In genomic region chr14:24296341-24297157, GRCh38 we compare ENCODE assay signal across 7 cellular contexts.
DNase-seq lines count a peak whose midpoint lies in the region; ATAC-seq and TF ChIP-seq lines count a peak whose summit lies in the region.

No MANE protein-coding gene starts in this region.

- peak overlapping the region; percentile 29 for H3K27ac ChIP-seq in brain microvascular endothelial cell

- no peaks in the 10 kb centered on the region for H3K27me3 ChIP-seq in brain microvascular endothelial cell (replicated peaks)

- TF ChIP-seq CTCF in GM12865 (IDR thresholded peaks at IDR 0.05; ENCODE audit: insufficient read depth, low read depth, low read length, missing control alignments) (peak; percentile 80), brain microvascular endothelial cell (IDR thresholded peaks at IDR 0.05; ENCODE audit: low read depth, low read length, missing control alignments) (peak; percentile 87)

- peaks cover 9% of the 10 kb centered on the region for H3K36me3 ChIP-seq in brain microvascular endothelial cell (replicated peaks)

- DNase-seq in GM12865 (ENCODE audit: low read depth) (peak; percentile 92), NCI-H1436 treated with DMSO at 0.1 percent for 48 hours (lab: John Stamatoyannopoulos, UW) (peak; percentile 21), UCSD-AML1 (lab: John Stamatoyannopoulos, UW; ENCODE audit: unreplicated experiment) (peak; percentile 55), brain microvascular endothelial cell (peak; percentile 91), inferior parietal cortex (ENCODE audit: extremely low spot score) (peak; percentile 73)
- DNase-seq in stimulated activated CD4-positive, alpha-beta T cell treated with anti-CD3 and anti-CD28 coated beads, Interleukin-1b, Interleukin-23, amount 100 ng/mL, for 24 hours (ENCODE audit: low read depth in 4 of 4, low spot score in 1 of 4), result peak; percentile 40 to 64 (median 52)

- in situ Hi-C loops in brain microvascular endothelial cell (cut with HindIII; ENCODE audit: low pct_ligation_motif_present, low sequenced_read_pairs), result loop anchor here (10.0 kb wide), 1 partner anchor 52 kb away; the partner anchor contains the start of gene TINF2

- ATAC-seq in HG02642 (IDR thresholded peaks at IDR 0.05; ENCODE audit: poor library complexity, unreplicated experiment), result peak; percentile 49

- H3K4me3 ChIP-seq in GM12865 (ENCODE audit: low read depth, low read length) (no peak overlapping the region), brain microvascular endothelial cell (ENCODE audit: low read depth, low read length) (no peak overlapping the region)

Comparison
In these comparisons a context has a peak if more than half of its experiments do, and no peak if none do; other contexts are left out.
1. DNase-seq: peak in every context shown above with its lines; median percentile 92 in GM12865; 91 in brain microvascular endothelial cell; 73 in inferior parietal cortex; 55 in UCSD-AML1; 52 in stimulated activated CD4-positive, alpha-beta T cell treated with anti-CD3 and anti-CD28 coated beads, Interleukin-1b, Interleukin-23, amount 100 ng/mL, for 24 hours; 21 in NCI-H1436 treated with DMSO at 0.1 percent for 48 hours.